14 cellular contexts compared by ENCODE assay signal in the genomic region with DNA sequence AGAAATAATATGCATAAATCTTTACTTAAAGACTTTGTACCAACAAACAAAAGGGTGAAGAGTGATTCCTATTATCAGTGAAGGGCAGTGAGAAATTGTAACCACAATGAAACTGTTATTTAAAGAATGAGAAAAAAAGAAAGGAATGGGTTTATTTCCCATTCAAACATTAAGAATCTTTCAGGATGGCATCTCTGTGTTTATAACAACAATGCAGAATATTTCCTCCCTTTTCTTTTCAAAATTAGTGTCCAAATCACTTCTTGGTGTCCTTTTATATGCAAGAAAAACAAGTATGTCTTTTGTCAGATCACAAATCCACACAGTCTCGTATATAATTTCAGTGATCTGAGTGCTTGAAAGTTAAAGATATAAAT.
A peak's percentile ranks its signal among the peaks of the same experiment; 100 is the strongest.
DNase-seq lines count a peak whose midpoint lies in the region; ATAC-seq and TF ChIP-seq lines count a peak whose summit lies in the region.
"Had no signal": no experiment of that assay in that cellular context is flagged by ENCODE, and none has a peak within 500 bp of the region (broad histone marks: within the 10 kb centered on the region; RNA-seq: fewer than 3 reads in every experiment).

No MANE protein-coding gene starts in this region.

- H3K4me3 Mint-ChIP-seq in activated CD8-positive, alpha-beta T cell treated with anti-CD3 and anti-CD28 coated beads for 36 hours, result no peak overlapping the region
- H3K4me3 Mint-ChIP-seq in activated CD8-positive, alpha-beta T cell treated with anti-CD3 and anti-CD28 coated beads, Interleukin-2, amount 10 ng/mL, durations not matched to agents 7 days and 5 days, result no peak overlapping the region
- H3K4me3 Mint-ChIP-seq in central memory CD8-positive, alpha-beta T cell, result peak overlapping the region; percentile 21
- H3K4me3 Mint-ChIP-seq: type B pancreatic cell had no signal

- POLR2A ChIA-PET in activated CD8-positive, alpha-beta T cell treated with anti-CD3 and anti-CD28 coated beads for 36 hours (lab: Charles Lee), result interaction anchor here (1.5 to 2.2 kb wide), 2 partner anchors 11 to 16 kb away, joined by 3 to 7 read pairs; no protein-coding TSS in a partner anchor
- POLR2A ChIA-PET in activated CD8-positive, alpha-beta T cell treated with anti-CD3 and anti-CD28 coated beads, Interleukin-2, amount 10 ng/mL, durations not matched to agents 7 days and 5 days (lab: Charles Lee), result no interaction called here
- POLR2A ChIA-PET in HCT116 (lab: Charles Lee), result no interaction called here

- no peak overlapping the region for H3K4me3 ChIP-seq in HCT116 (replicated peaks in 1 of 2; ENCODE audit: low read depth in 1 of 2, low read length in 2 of 2)
- no peak overlapping the region for H3K4me3 ChIP-seq in osteoblast (ENCODE audit: insufficient read depth, low read length)
- H3K4me3 ChIP-seq: gastrocnemius medialis, Peyer's patch, prostate gland had no signal

- peak overlapping the region; percentile 89 for H2AFZ ChIP-seq in HCT116 (ENCODE audit: low read depth, low read length, poor library complexity, severe bottlenecking)
- H2AFZ ChIP-seq in osteoblast (ENCODE audit: low read length), result no peak overlapping the region

- DNase-seq in activated CD8-positive, alpha-beta T cell treated with anti-CD3 and anti-CD28 coated beads for 36 hours, result no peak
- no peak for DNase-seq in activated CD8-positive, alpha-beta T cell treated with anti-CD3 and anti-CD28 coated beads, Interleukin-2, amount 10 ng/mL, durations not matched to agents 7 days and 5 days
- DNase-seq in HCT116 (ENCODE audit: low read depth, low spot score) (no peak), osteoblast (ENCODE audit: insufficient read length, low spot score, missing footprints) (no peak)
- DNase-seq in central memory CD8-positive, alpha-beta T cell (ENCODE audit: low spot score in 2 of 2), result no peak
- DNase-seq in stimulated activated CD4-positive, alpha-beta T cell treated with anti-CD3 and anti-CD28 coated beads, Interleukin-4, amount 100 ng/mL, for 4 hours, result no peak
- no peak for DNase-seq in stimulated activated CD8-positive, alpha-beta memory T cell treated with anti-CD3 and anti-CD28 coated beads, Interleukin-4, amount 100 ng/mL, for 48 hours
- no peak for DNase-seq in stimulated activated CD4-positive, alpha-beta T cell treated with anti-CD3 and anti-CD28 coated beads, Interleukin-4, amount 100 ng/mL, for 1 hour
- DNase-seq: gastrocnemius medialis, SK-N-SH had no signal

- peak overlapping the region; percentile 63 for H3K4me2 ChIP-seq in HCT116 (ENCODE audit: low read length)
- H3K4me2 ChIP-seq in osteoblast (ENCODE audit: insufficient read depth, low read length), result peak overlapping the region; percentile 80
- H3K4me2 ChIP-seq: SK-N-SH had no signal

- H3K36me3 Mint-ChIP-seq in activated CD8-positive, alpha-beta T cell treated with anti-CD3 and anti-CD28 coated beads for 36 hours (ENCODE audit: low read depth), result peaks cover 82% of the 10 kb centered on the region
- H3K36me3 Mint-ChIP-seq in activated CD8-positive, alpha-beta T cell treated with anti-CD3 and anti-CD28 coated beads, Interleukin-2, amount 10 ng/mL, durations not matched to agents 7 days and 5 days (ENCODE audit: low read depth), result peaks cover 79% of the 10 kb centered on the region
- H3K36me3 Mint-ChIP-seq in central memory CD8-positive, alpha-beta T cell (ENCODE audit: insufficient read depth), result peaks cover 76% of the 10 kb centered on the region
- H3K36me3 Mint-ChIP-seq: brain, type B pancreatic cell had no signal

- H4K20me1 ChIP-seq in HCT116 (ENCODE audit: insufficient read depth) (no peaks in the 10 kb centered on the region), osteoblast (ENCODE audit: insufficient read depth, low read length) (no peaks in the 10 kb centered on the region)

- H3K4me1 ChIP-seq in HCT116 (ENCODE audit: control insufficient read depth in 1 of 2, insufficient read depth in 2 of 2, low read length in 2 of 2) (peaks cover 0 to 8% of the 10 kb centered on the region in 2 experiments; a peak in 1 of 4 replicates), osteoblast (ENCODE audit: insufficient read depth, low read length) (peaks cover 5% of the 10 kb centered on the region)
- H3K4me1 ChIP-seq: gastrocnemius medialis, prostate gland had no signal

- no peaks in the 10 kb centered on the region for H3K9me2 ChIP-seq in HCT116 (ENCODE audit: insufficient read depth)
- H3K9me2 ChIP-seq: SK-N-SH had no signal

- H3K9me3 ChIP-seq in HCT116 (ENCODE audit: control insufficient read depth in 1 of 2, insufficient read depth in 1 of 2, low read depth in 1 of 2, low read length in 2 of 2) (no peaks in the 10 kb centered on the region), osteoblast (ENCODE audit: low read depth, low read length) (no peaks in the 10 kb centered on the region)
- H3K9me3 ChIP-seq: gastrocnemius medialis, Peyer's patch, prostate gland, SK-N-SH had no signal

- H3K9me3 Mint-ChIP-seq in activated CD8-positive, alpha-beta T cell treated with anti-CD3 and anti-CD28 coated beads for 36 hours, result no peaks in the 10 kb centered on the region
- H3K9me3 Mint-ChIP-seq in activated CD8-positive, alpha-beta T cell treated with anti-CD3 and anti-CD28 coated beads, Interleukin-2, amount 10 ng/mL, durations not matched to agents 7 days and 5 days (ENCODE audit: insufficient read depth), result no peaks in the 10 kb centered on the region
- H3K9me3 Mint-ChIP-seq in central memory CD8-positive, alpha-beta T cell, result no peaks in the 10 kb centered on the region
- H3K9me3 Mint-ChIP-seq: brain, type B pancreatic cell had no signal

- H3K27me3 ChIP-seq in HCT116 (ENCODE audit: insufficient read depth, low read length), result no peaks in the 10 kb centered on the region
- H3K27me3 ChIP-seq in osteoblast (ENCODE audit: insufficient read depth, low read length), result peaks cover 5% of the 10 kb centered on the region
- H3K27me3 ChIP-seq: Peyer's patch had no signal

- BruUV-seq in HCT116 (replicated peaks; lab: Mats Ljungman, UMichigan), result no TSS peak

- H3K36me3 ChIP-seq in HCT116 (ENCODE audit: control insufficient read depth in 1 of 2, insufficient read depth in 2 of 2, low read length in 2 of 2) (no peaks in the 10 kb centered on the region), osteoblast (ENCODE audit: insufficient read depth, low read length) (no peaks in the 10 kb centered on the region)
- H3K36me3 ChIP-seq: gastrocnemius medialis, Peyer's patch, prostate gland had no signal

- RAD21 ChIA-PET in HCT116 (lab: Charles Lee; ENCODE audit: low non-redundant PET in 1 of 2, low total read pairs in 2 of 2, uncharacterized antibody in 2 of 2, unreplicated experiment in 2 of 2), result no interaction called here

- CTCF ChIA-PET in activated CD8-positive, alpha-beta T cell treated with anti-CD3 and anti-CD28 coated beads for 36 hours (lab: Charles Lee), result interaction anchor here (1.0 to 1.9 kb wide), 6 partner anchors 9 to 26 kb away, joined by 3 to 11 read pairs (median 5); no protein-coding TSS in a partner anchor
- CTCF ChIA-PET in activated CD8-positive, alpha-beta T cell treated with anti-CD3 and anti-CD28 coated beads, Interleukin-2, amount 10 ng/mL, durations not matched to agents 7 days and 5 days (lab: Charles Lee), result interaction anchor here (1.2 to 1.8 kb wide), 4 partner anchors 11 to 177 kb away, joined by 4 to 5 read pairs (median 4); no protein-coding TSS in a partner anchor
- CTCF ChIA-PET in HCT116 (lab: Charles Lee), result interaction anchor here (1.1 to 3.4 kb wide), 2 partner anchors 14 to 763 kb away, joined by 3 to 9 read pairs; no protein-coding TSS in a partner anchor

- H3K4me1 Mint-ChIP-seq in activated CD8-positive, alpha-beta T cell treated with anti-CD3 and anti-CD28 coated beads for 36 hours (ENCODE audit: low read depth), result peaks cover 80% of the 10 kb centered on the region
- peaks cover 75% of the 10 kb centered on the region for H3K4me1 Mint-ChIP-seq in activated CD8-positive, alpha-beta T cell treated with anti-CD3 and anti-CD28 coated beads, Interleukin-2, amount 10 ng/mL, durations not matched to agents 7 days and 5 days (ENCODE audit: low read depth)
- H3K4me1 Mint-ChIP-seq in central memory CD8-positive, alpha-beta T cell, result peaks cover 80% of the 10 kb centered on the region

- H3K79me2 ChIP-seq in HCT116 (ENCODE audit: insufficient read depth, low read length), result no peaks in the 10 kb centered on the region
- H3K79me2 ChIP-seq in osteoblast (ENCODE audit: insufficient read depth, low read length), result no peaks in the 10 kb centered on the region

- H3K27ac Mint-ChIP-seq in activated CD8-positive, alpha-beta T cell treated with anti-CD3 and anti-CD28 coated beads for 36 hours, result peak overlapping the region; percentile 82
- H3K27ac Mint-ChIP-seq in activated CD8-positive, alpha-beta T cell treated with anti-CD3 and anti-CD28 coated beads, Interleukin-2, amount 10 ng/mL, durations not matched to agents 7 days and 5 days, result no peak overlapping the region
- peak overlapping the region; percentile 83 for H3K27ac Mint-ChIP-seq in central memory CD8-positive, alpha-beta T cell (ENCODE audit: low read depth)
- H3K27ac Mint-ChIP-seq: type B pancreatic cell had no signal

- no peaks in the 10 kb centered on the region for H3K27me3 Mint-ChIP-seq in activated CD8-positive, alpha-beta T cell treated with anti-CD3 and anti-CD28 coated beads for 36 hours
- no peaks in the 10 kb centered on the region for H3K27me3 Mint-ChIP-seq in activated CD8-positive, alpha-beta T cell treated with anti-CD3 and anti-CD28 coated beads, Interleukin-2, amount 10 ng/mL, durations not matched to agents 7 days and 5 days (ENCODE audit: low read depth)
- H3K27me3 Mint-ChIP-seq in central memory CD8-positive, alpha-beta T cell, result no peaks in the 10 kb centered on the region

- ATAC-seq in activated CD8-positive, alpha-beta T cell treated with anti-CD3 and anti-CD28 coated beads for 36 hours, result no peak
- ATAC-seq in activated CD8-positive, alpha-beta T cell treated with anti-CD3 and anti-CD28 coated beads, Interleukin-2, amount 10 ng/mL, durations not matched to agents 7 days and 5 days, result no peak
- no peak for ATAC-seq in HCT116
- no peak for ATAC-seq in central memory CD8-positive, alpha-beta T cell (replicated peaks; ENCODE audit: extremely low read depth, poor library complexity, severe bottlenecking)
- ATAC-seq: gastrocnemius medialis had no signal

- no peak for TF ChIP-seq RAD21 in HCT116 (IDR thresholded peaks at IDR 0.05; ENCODE audit: low read depth)

- no peak for TF ChIP-seq POLR2A in HCT116 (IDR thresholded peaks at IDR 0.05; ENCODE audit: borderline replicate concordance, extremely low read depth, insufficient read depth, insufficient read length)

- H3K27ac ChIP-seq in HCT116 (ENCODE audit: low read depth, low read length) (no peak overlapping the region), osteoblast (ENCODE audit: low read depth, low read length) (no peak overlapping the region)
- H3K27ac ChIP-seq: gastrocnemius medialis, Peyer's patch, prostate gland had no signal

- intact Hi-C loops in activated CD8-positive, alpha-beta T cell treated with anti-CD3 and anti-CD28 coated beads for 36 hours (cut with micrococcal nuclease), result no loop called here
- intact Hi-C loops in HCT116 (cut with micrococcal nuclease), result no loop called here

- TF ChIP-seq CTCF in activated CD8-positive, alpha-beta T cell treated with anti-CD3 and anti-CD28 coated beads for 36 hours (IDR thresholded peaks at IDR 0.05), result no peak
- no peak for TF ChIP-seq CTCF in HCT116 (IDR thresholded peaks at IDR 0.05 in 2 of 3, conservative IDR thresholded peaks at IDR 0.05 in 1 of 3; ENCODE audit: borderline replicate concordance in 1 of 3, insufficient read depth in 1 of 3, low read depth in 2 of 3, low read length in 2 of 3)
- TF ChIP-seq CTCF in osteoblast (IDR thresholded peaks at IDR 0.05; ENCODE audit: extremely low read depth, low read depth, low read length), result no peak

- H3K9ac ChIP-seq in HCT116 (ENCODE audit: low read length), result no peak overlapping the region
- H3K9ac ChIP-seq: SK-N-SH had no signal
